9 cellular contexts compared by ENCODE assay signal in the genomic region with DNA sequence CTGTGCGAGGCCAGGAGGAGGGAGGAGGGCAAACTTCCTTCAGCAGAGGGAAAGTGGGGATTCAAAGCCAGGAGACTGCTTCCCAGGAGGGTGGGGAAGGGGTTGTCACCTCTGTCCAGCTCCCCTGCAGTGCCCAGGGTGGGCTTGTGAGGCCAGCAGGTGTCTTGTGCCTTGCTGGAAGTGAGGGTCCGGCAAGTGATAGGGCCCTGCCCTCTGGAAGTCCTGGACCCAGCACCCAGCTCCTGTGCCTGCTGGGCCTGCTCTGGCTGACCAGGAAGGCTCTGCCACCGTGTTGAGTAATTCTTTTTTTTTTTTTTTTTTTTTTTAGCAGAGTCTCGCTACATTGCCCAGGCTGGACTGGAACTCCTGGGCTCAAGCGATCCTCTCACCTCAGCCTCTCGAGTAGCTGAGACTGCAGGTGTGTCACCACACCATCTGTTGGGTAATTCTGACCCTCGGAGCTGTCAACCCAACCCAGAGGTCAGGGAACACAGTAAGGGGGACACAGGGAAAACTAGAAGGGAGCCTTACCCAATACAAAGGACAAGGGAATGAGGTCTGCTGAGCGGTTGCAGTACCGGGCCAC. TPM values are rescaled to one million over a fixed set of nuclear protein-coding genes. Genes with fewer than 3 reads are reported as not detected.
DNase-seq lines count a peak whose midpoint lies in the region; ATAC-seq and TF ChIP-seq lines count a peak whose summit lies in the region.
"Had no signal": no experiment of that assay in that cellular context is flagged by ENCODE, and none has a peak within 500 bp of the region (broad histone marks: within the 10 kb centered on the region; RNA-seq: fewer than 3 reads in every experiment).

No MANE protein-coding gene starts in this region.

- H2AFZ ChIP-seq in Karpas-422 (ENCODE audit: low read length) (peak overlapping the region; percentile 88), parathyroid adenoma (peak overlapping the region; percentile 85)

- peaks cover 41% of the 10 kb centered on the region for H3K4me1 ChIP-seq in Karpas-422 (ENCODE audit: low read length)
- peaks cover 10% of the 10 kb centered on the region for H3K4me1 ChIP-seq in ectodermal cell (ENCODE audit: control insufficient read depth, insufficient read depth, low read length)
- H3K4me1 ChIP-seq in parathyroid adenoma, result peaks cover 5% of the 10 kb centered on the region

- TF ChIP-seq CTCF in CD14-positive monocyte (IDR thresholded peaks at IDR 0.05), result no peak
- no peak for TF ChIP-seq CTCF in parathyroid adenoma (IDR thresholded peaks at IDR 0.05)

- peak overlapping the region; percentile 82; the same call in 1 of the 2 replicates for H3K4me3 ChIP-seq in Karpas-422 (ENCODE audit: low read length)
- H3K4me3 ChIP-seq in ectodermal cell (ENCODE audit: insufficient read depth, low read depth, low read length), result peak overlapping the region; percentile 55
- H3K4me3 ChIP-seq in parathyroid adenoma (ENCODE audit: low read depth, low read length), result no peak overlapping the region
- H3K4me3 ChIP-seq: lung had no signal

- H3K27me3 Mint-ChIP-seq in CD14-positive monocyte (ENCODE audit: low read depth in 3 of 3), result peaks cover 7 to 14% (median 12%) of the 10 kb centered on the region in 3 donors

- H3K27me3 ChIP-seq in Karpas-422 (ENCODE audit: low read length), result no peaks in the 10 kb centered on the region
- H3K27me3 ChIP-seq in ectodermal cell (ENCODE audit: control insufficient read depth, insufficient read depth, low read length, poor library complexity, severe bottlenecking), result peaks cover 22% of the 10 kb centered on the region
- no peaks in the 10 kb centered on the region for H3K27me3 ChIP-seq in parathyroid adenoma (ENCODE audit: control insufficient read depth, insufficient read depth, low read length)

- no peaks in the 10 kb centered on the region for H3K9me2 ChIP-seq in Karpas-422 (replicated peaks; ENCODE audit: insufficient read depth, low read length)

- peaks cover 4 to 8% of the 10 kb centered on the region in 2 donors for H3K36me3 Mint-ChIP-seq in CD14-positive monocyte

- H3K4me2 ChIP-seq in Karpas-422 (ENCODE audit: low read depth, low read length, poor library complexity, severe bottlenecking), result peak overlapping the region; percentile 86
- H3K4me2 ChIP-seq in parathyroid adenoma (ENCODE audit: low read length), result peak overlapping the region; percentile 93

- H3K36me3 ChIP-seq in Karpas-422 (ENCODE audit: insufficient read depth, low read length), result no peaks in the 10 kb centered on the region
- no peaks in the 10 kb centered on the region for H3K36me3 ChIP-seq in ectodermal cell (ENCODE audit: control insufficient read depth, insufficient read depth, low read length)
- no peaks in the 10 kb centered on the region for H3K36me3 ChIP-seq in parathyroid adenoma (ENCODE audit: control insufficient read depth, insufficient read depth, low read length)

- peak overlapping the region in 3 of 7 donors; percentile 50 to 85 (median 79) for H3K27ac Mint-ChIP-seq in CD14-positive monocyte

- DNase-seq in CD14-positive monocyte (ENCODE audit: low spot score), result no peak
- DNase-seq in Karpas-422, result no peak
- DNase-seq in KBM-7, result no peak
- DNase-seq in SIG-M5 treated with dmso at 0.1 percent for 504 hours (lab: John Stamatoyannopoulos, UW; ENCODE audit: unreplicated experiment), result no peak
- no peak for DNase-seq in T1000 (lab: John Stamatoyannopoulos, UW)

- H3K27ac ChIP-seq in Karpas-422 (ENCODE audit: low read length) (no peak overlapping the region), ectodermal cell (ENCODE audit: insufficient read depth, low read depth, low read length, poor library complexity, severe bottlenecking) (no peak overlapping the region), parathyroid adenoma (no peak overlapping the region)

- intact Hi-C loops in CD14-positive monocyte (cut with micrococcal nuclease), result loop anchor here (5.0 to 10.0 kb wide), 2 partner anchors 40 to 228 kb away; partner anchors contain the start of genes HECTD3 (in 1 of the 2) and UROD (in 1 of the 2)

- H3K79me2 ChIP-seq in Karpas-422 (ENCODE audit: low read length) (no peaks in the 10 kb centered on the region), parathyroid adenoma (no peaks in the 10 kb centered on the region)

- peaks cover 26% of the 10 kb centered on the region for H3K4me1 Mint-ChIP-seq in CD14-positive monocyte

- H3K9me3 Mint-ChIP-seq in CD14-positive monocyte, result peaks cover 0 to 2% (median 0%) of the 10 kb centered on the region in 7 donors

- WGBS in ectodermal cell, 2 experiments, result 81 to 88% methylated on average over 9 of the region's 9 CpGs

- H3K9me3 ChIP-seq in Karpas-422 (ENCODE audit: low read length), result no peaks in the 10 kb centered on the region
- no peaks in the 10 kb centered on the region for H3K9me3 ChIP-seq in ectodermal cell (ENCODE audit: control insufficient read depth, low read length)
- H3K9me3 ChIP-seq in parathyroid adenoma (ENCODE audit: control insufficient read depth, low read length), result no peaks in the 10 kb centered on the region

- no peak for ATAC-seq in HG03045 (IDR thresholded peaks at IDR 0.05; ENCODE audit: unreplicated experiment)

- H3K9ac ChIP-seq in Karpas-422 (ENCODE audit: low read length) (peak overlapping the region; percentile 94), parathyroid adenoma (no peak overlapping the region)

- H3K4me3 Mint-ChIP-seq in CD14-positive monocyte, result peak overlapping the region; percentile 72 to 92

- H4K20me1 ChIP-seq in Karpas-422 (ENCODE audit: insufficient read depth, low read depth, low read length), result no peaks in the 10 kb centered on the region

- in situ Hi-C loops in KBM-7 (cut with MboI; ENCODE audit: low pct_unique_long_range_greater_than_20kb, low sequenced_read_pairs), result loop anchor here (25.0 kb wide), 1 partner anchor 525 kb away; no protein-coding TSS in a partner anchor

RNA-seq across cellular contexts. Expression of gene BEST4, which starts 1.0 kb away (rescaled TPM):
- polyA plus RNA-seq in CD14-positive monocyte, result not detected
- total RNA-seq in Karpas-422 (2014; rRNA removed; shearing (Covaris generic); ENCODE audit: low replicate concordance), result 1.0 and 1.3 TPM in 2 replicates
- polyA plus RNA-seq in ectodermal cell (2013, experiment 1 of 4), result 1.0 TPM
- 1.1 TPM for polyA plus RNA-seq in ectodermal cell (2013, experiment 2 of 4)
- 1.3 TPM for polyA plus RNA-seq in ectodermal cell (2013, experiment 3 of 4)
- 1.5 TPM for polyA plus RNA-seq in ectodermal cell (2013, experiment 4 of 4)

RNA-seq across cellular contexts. Expression of gene RPS8, which starts 11.6 kb away (rescaled TPM):
- 100 to 1,000 TPM; 413 to 419 TPM for polyA plus RNA-seq in CD14-positive monocyte
- total RNA-seq in Karpas-422 (2014; rRNA removed; shearing (Covaris generic); ENCODE audit: low replicate concordance), result 3,372 and 3,624 TPM in 2 replicates
- 2,727 TPM for polyA plus RNA-seq in ectodermal cell (2013, experiment 1 of 4)
- 2,601 TPM for polyA plus RNA-seq in ectodermal cell (2013, experiment 2 of 4)
- polyA plus RNA-seq in ectodermal cell (2013, experiment 3 of 4), result 3,056 TPM
- polyA plus RNA-seq in ectodermal cell (2013, experiment 4 of 4), result 3,481 TPM

RNA-seq across cellular contexts. Expression of gene PLK3, which starts 13.2 kb away (rescaled TPM):
- polyA plus RNA-seq in CD14-positive monocyte, result 10 to 100 TPM; 15.8 to 28.1 TPM
- total RNA-seq in Karpas-422 (2014; rRNA removed; shearing (Covaris generic); ENCODE audit: low replicate concordance), result 11.8 and 18.2 TPM in 2 replicates
- 7.8 TPM for polyA plus RNA-seq in ectodermal cell (2013, experiment 1 of 4)
- polyA plus RNA-seq in ectodermal cell (2013, experiment 2 of 4), result 8.9 TPM
- polyA plus RNA-seq in ectodermal cell (2013, experiment 3 of 4), result 8.3 TPM
- 8.9 TPM for polyA plus RNA-seq in ectodermal cell (2013, experiment 4 of 4)

RNA-seq across cellular contexts. Expression of gene DYNLT4, which starts 20.2 kb away (rescaled TPM):
- 1 to 10 TPM; 2.2 to 2.8 TPM for polyA plus RNA-seq in CD14-positive monocyte
- total RNA-seq in Karpas-422 (2014; rRNA removed; shearing (Covaris generic); ENCODE audit: low replicate concordance), result not detected in 2 replicates
- not detected for polyA plus RNA-seq in ectodermal cell (2013, experiment 1 of 4)
- polyA plus RNA-seq in ectodermal cell (2013, experiment 2 of 4), result not detected
- polyA plus RNA-seq in ectodermal cell (2013, experiment 3 of 4), result not detected
- not detected for polyA plus RNA-seq in ectodermal cell (2013, experiment 4 of 4)

RNA-seq across cellular contexts. Expression of gene BTBD19, which starts 21.4 kb away (rescaled TPM):
- polyA plus RNA-seq in CD14-positive monocyte, result under 1 TPM; 0.10 to 0.73 TPM
- 0.69 and 0.75 TPM in 2 replicates for total RNA-seq in Karpas-422 (2014; rRNA removed; shearing (Covaris generic); ENCODE audit: low replicate concordance)
- polyA plus RNA-seq in ectodermal cell (2013, experiment 1 of 4), result 4.7 TPM
- 3.4 TPM for polyA plus RNA-seq in ectodermal cell (2013, experiment 2 of 4)
- polyA plus RNA-seq in ectodermal cell (2013, experiment 3 of 4), result 2.0 TPM
- 2.2 TPM for polyA plus RNA-seq in ectodermal cell (2013, experiment 4 of 4)
